24 cellular contexts compared by ENCODE assay signal in genomic region chrX:49060914-49061313, GRCh38. TPM values are rescaled to one million over a fixed set of nuclear protein-coding genes. Genes with fewer than 3 reads are reported as not detected.
"Had no signal": no experiment of that assay in that cellular context is flagged by ENCODE, and none has a peak within 500 bp of the region (broad histone marks: within the 10 kb centered on the region; RNA-seq: fewer than 3 reads in every experiment).

No MANE protein-coding gene starts in this region.

- H3K27me3 Mint-ChIP-seq: activated CD4-positive, alpha-beta T cell treated with anti-CD3 and anti-CD28 coated beads, Interleukin-2, amount 10 ng/mL, durations not matched to agents 24 days and 14 days; activated naive CD8-positive, alpha-beta T cell treated with anti-CD3 and anti-CD28 coated beads, Interleukin-2, amount 10 ng/mL, durations not matched to agents 7 days and 5 days; dendritic cell treated with granulocyte-macrophage colony-stimulating factor and Interleukin-4, amounts not matched to agents 40 ng/mL and 50 ng/mL, for 4 days had no signal

- H3K4me3 Mint-ChIP-seq: activated CD4-positive, alpha-beta T cell treated with anti-CD3 and anti-CD28 coated beads, Interleukin-2, amount 10 ng/mL, durations not matched to agents 24 days and 14 days; activated CD8-positive, alpha-beta T cell treated with anti-CD3 and anti-CD28 coated beads, Interleukin-2, amount 10 ng/mL, durations not matched to agents 7 days and 5 days; activated naive CD8-positive, alpha-beta T cell treated with anti-CD3 and anti-CD28 coated beads, Interleukin-2, amount 10 ng/mL, durations not matched to agents 7 days and 5 days; dendritic cell treated with granulocyte-macrophage colony-stimulating factor and Interleukin-4, amounts not matched to agents 40 ng/mL and 50 ng/mL, for 4 days; T-helper 1 cell treated with Interleukin-12 subunit alpha and Interleukin-12 subunit beta and Interleukin-4 antibody, amounts not matched to agents 30 μg/mL and 1 μg/mL, for 36 hours; WTC11 had no signal

- H3K9me3 Mint-ChIP-seq: activated CD4-positive, alpha-beta T cell treated with anti-CD3 and anti-CD28 coated beads, Interleukin-2, amount 10 ng/mL, durations not matched to agents 24 days and 14 days; activated naive CD8-positive, alpha-beta T cell treated with anti-CD3 and anti-CD28 coated beads, Interleukin-2, amount 10 ng/mL, durations not matched to agents 7 days and 5 days; dendritic cell treated with granulocyte-macrophage colony-stimulating factor and Interleukin-4, amounts not matched to agents 40 ng/mL and 50 ng/mL, for 4 days; T-helper 1 cell treated with Interleukin-12 subunit alpha and Interleukin-12 subunit beta and Interleukin-4 antibody, amounts not matched to agents 30 μg/mL and 1 μg/mL, for 36 hours; WTC11 had no signal

- H3K4me3 ChIP-seq: heart left ventricle, lung, thyroid gland, uterus had no signal

- H3K4me1 Mint-ChIP-seq: activated CD4-positive, alpha-beta T cell treated with anti-CD3 and anti-CD28 coated beads, Interleukin-2, amount 10 ng/mL, durations not matched to agents 24 days and 14 days; activated naive CD8-positive, alpha-beta T cell treated with anti-CD3 and anti-CD28 coated beads, Interleukin-2, amount 10 ng/mL, durations not matched to agents 7 days and 5 days; WTC11 had no signal

- H3K4me1 ChIP-seq: heart left ventricle, thyroid gland, uterus had no signal

- H3K36me3 Mint-ChIP-seq: activated naive CD8-positive, alpha-beta T cell treated with anti-CD3 and anti-CD28 coated beads, Interleukin-2, amount 10 ng/mL, durations not matched to agents 7 days and 5 days had no signal

- DNase-seq: activated CD4-positive, alpha-beta T cell treated with anti-CD3 and anti-CD28 coated beads, Interleukin-2, amount 10 ng/mL, durations not matched to agents 24 days and 14 days; activated CD8-positive, alpha-beta memory T cell treated with anti-CD3 and anti-CD28 coated beads, Interleukin-2, amount 50 U/mL, for 4 hours; activated CD8-positive, alpha-beta T cell treated with anti-CD3 and anti-CD28 coated beads, Interleukin-2, amount 10 ng/mL, durations not matched to agents 7 days and 5 days; activated gamma-delta T cell; activated naive CD8-positive, alpha-beta T cell treated with anti-CD3 and anti-CD28 coated beads, Interleukin-2, amount 10 ng/mL, durations not matched to agents 7 days and 5 days; activated T-cell treated with anti-CD3 and anti-CD28 coated beads, Interleukin-2, amount 50 U/mL, for 48 hours; anterior cingulate cortex; brain microvascular endothelial cell; effector memory CD4-positive, alpha-beta T cell; foreskin melanocyte; heart left ventricle; left colon; midbrain; stimulated activated CD4-positive, alpha-beta T cell treated with anti-CD3 and anti-CD28 coated beads, Interleukin-12 subunit alpha, Interleukin-12 subunit beta, amount 100 ng/mL, for 4 hours; stimulated activated CD4-positive, alpha-beta T cell treated with anti-CD3 and anti-CD28 coated beads, Interleukin-2, amount 100 ng/mL, for 24 hours; thyroid gland; uterus had no signal

- ATAC-seq: activated CD8-positive, alpha-beta T cell treated with anti-CD3 and anti-CD28 coated beads, Interleukin-2, amount 10 ng/mL, durations not matched to agents 7 days and 5 days; heart left ventricle; left colon; WTC11 had no signal

- H3K9me3 ChIP-seq: heart left ventricle, thyroid gland, uterus had no signal

- FAIRE-seq: islet of Langerhans, TTC549 had no signal

- H3K27ac Mint-ChIP-seq: activated CD4-positive, alpha-beta T cell treated with anti-CD3 and anti-CD28 coated beads, Interleukin-2, amount 10 ng/mL, durations not matched to agents 24 days and 14 days; activated CD8-positive, alpha-beta T cell treated with anti-CD3 and anti-CD28 coated beads, Interleukin-2, amount 10 ng/mL, durations not matched to agents 7 days and 5 days; activated naive CD8-positive, alpha-beta T cell treated with anti-CD3 and anti-CD28 coated beads, Interleukin-2, amount 10 ng/mL, durations not matched to agents 7 days and 5 days; dendritic cell treated with granulocyte-macrophage colony-stimulating factor and Interleukin-4, amounts not matched to agents 40 ng/mL and 50 ng/mL, for 4 days; T-helper 1 cell treated with Interleukin-12 subunit alpha and Interleukin-12 subunit beta and Interleukin-4 antibody, amounts not matched to agents 30 μg/mL and 1 μg/mL, for 36 hours; WTC11 had no signal

- H3K27me3 ChIP-seq: brain microvascular endothelial cell, heart left ventricle, thyroid gland, uterus had no signal

- H3K27ac ChIP-seq: brain microvascular endothelial cell, heart left ventricle, thyroid gland, uterus had no signal

RNA-seq across cellular contexts. Expression of gene CCDC120, which starts 2.1 kb away (rescaled TPM):
- total RNA-seq: myocyte had no signal
